Comparison of ENCODE assay signal across 8 cellular contexts in the genomic region with DNA sequence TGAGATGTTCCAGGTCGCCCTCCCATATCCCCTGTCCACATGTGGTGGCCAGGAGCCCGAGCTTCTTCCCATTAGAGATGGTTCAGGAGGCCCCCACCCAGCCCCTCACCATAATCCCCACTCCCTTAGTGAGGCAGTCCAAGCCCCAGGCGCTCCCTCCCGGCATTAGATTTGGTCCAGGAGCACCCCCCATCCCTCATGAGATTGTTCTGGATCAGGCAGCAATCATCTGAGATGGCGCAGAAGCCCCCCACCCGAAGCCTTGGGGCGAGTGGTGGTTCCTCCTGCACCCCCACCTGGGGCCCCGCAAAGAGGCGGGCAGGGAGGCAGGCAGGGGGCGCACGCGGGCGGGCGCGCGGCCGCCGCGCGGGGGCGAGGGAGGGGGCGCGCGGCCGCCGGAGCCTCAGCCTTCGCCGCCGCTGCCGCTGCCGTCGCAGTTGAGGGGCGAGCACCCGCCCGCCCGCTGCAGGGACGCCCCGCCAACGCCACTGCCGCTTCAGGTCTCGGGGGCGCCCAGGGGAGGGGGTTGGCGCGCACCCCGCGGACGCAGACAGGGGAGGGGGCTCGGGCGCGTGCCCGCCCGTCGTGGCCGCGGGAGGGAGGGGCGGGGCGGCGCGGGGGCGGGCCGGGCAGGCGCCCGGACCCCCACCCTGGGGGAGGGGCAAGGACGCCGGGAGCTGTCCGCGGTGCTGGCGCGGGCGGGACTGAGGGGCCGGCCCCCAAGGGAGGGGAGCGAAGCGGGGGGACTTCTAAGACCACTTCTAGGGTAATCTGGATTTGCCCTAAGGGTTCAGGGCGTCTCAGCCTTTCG. TPM values are rescaled to one million over a fixed set of nuclear protein-coding genes. Genes with fewer than 3 reads are reported as not detected.
DNase-seq lines count a peak whose midpoint lies in the region; ATAC-seq, FAIRE-seq and TF ChIP-seq lines count a peak whose summit lies in the region.

No MANE protein-coding gene starts in this region.

- CTCF ChIA-PET in GM12878 (lab: Yijun Ruan, JAX), result interaction anchor here (0.6 to 1.7 kb wide), 2 partner anchors 40 to 108 kb away, joined by 3 to 6 read pairs; no protein-coding TSS in a partner anchor

- POLR2A ChIA-PET in GM12878 (lab: Charles Lee), result no interaction called here

- H3K27ac ChIP-seq in GM12878 (ENCODE audit: control insufficient read depth, insufficient read depth), result no peak overlapping the region

- 31% methylated on average over 13 of the region's 75 CpGs for WGBS in GM12878 (ENCODE audit: insufficient coverage, insufficient replicate concordance, low lambda C conversion rate, missing lambda C conversion rate)

- no peak for TF ChIP-seq POLR2A in GM12878 (IDR thresholded peaks at IDR 0.05; ENCODE audit: low read depth, low read length)

- intact Hi-C loops in GM12878 (cut with micrococcal nuclease; ENCODE audit: unreplicated experiment), result no loop called here

- no peak for TF ChIP-seq EP300 in GM12878 (IDR thresholded peaks at IDR 0.05; ENCODE audit: borderline replicate concordance in 1 of 2, control insufficient read depth in 1 of 2, low read depth in 2 of 2, low read length in 2 of 2)

- H2AFZ ChIP-seq in GM12878 (ENCODE audit: control insufficient read depth, low read depth, low read length), result no peak overlapping the region

- no peak for ATAC-seq in GM12878
- no peak for ATAC-seq in GM19328 (IDR thresholded peaks at IDR 0.05; ENCODE audit: unreplicated experiment)
- ATAC-seq in GM21515 (IDR thresholded peaks at IDR 0.05; ENCODE audit: unreplicated experiment), result no peak
- no peak for ATAC-seq in esophagus mucosa

- DNase-seq in NCI-H1417 (lab: John Stamatoyannopoulos, UW), result peak; percentile 16 to 59 (median 38)
- no peak for DNase-seq in NCI-H1417 treated with DMSO at 0.1 percent for 48 hours (lab: John Stamatoyannopoulos, UW)
- peak; percentile 12 for DNase-seq in NCI-H510A treated with DMSO at 0.1 percent for 48 hours (lab: John Stamatoyannopoulos, UW)
- DNase-seq in GM12878 (ENCODE audit: low read depth, low spot score), result no peak

- H3K9me3 ChIP-seq in GM12878 (replicated peaks; ENCODE audit: control insufficient read depth, insufficient read depth, low read length), result no peaks in the 10 kb centered on the region; the same call in 2 of the 3 replicates
- H3K9me3 ChIP-seq in mucosa of stomach (ENCODE audit: control insufficient read depth, low read length), result no peaks in the 10 kb centered on the region

- RAD21 ChIA-PET in GM12878 (lab: Charles Lee; ENCODE audit: unreplicated experiment), result no interaction called here

- H3K9ac ChIP-seq in GM12878 (ENCODE audit: control insufficient read depth, insufficient read depth, low read length) (no peak overlapping the region), mucosa of stomach (ENCODE audit: low read length) (peak overlapping the region; percentile 15)

- H3K4me1 ChIP-seq in GM12878 (ENCODE audit: control insufficient read depth, insufficient read depth, low read length), result peaks cover 3% of the 10 kb centered on the region
- H3K4me1 ChIP-seq in mucosa of stomach (ENCODE audit: control insufficient read depth, insufficient read depth, low read length), result peaks cover 16% of the 10 kb centered on the region

- TF ChIP-seq CTCF in GM12878 (IDR thresholded peaks at IDR 0.05 in 2 of 3, conservative IDR thresholded peaks at IDR 0.05 in 1 of 3; ENCODE audit: control insufficient read depth in 2 of 3, extremely low read depth in 1 of 3, insufficient read depth in 1 of 3, low read depth in 3 of 3, low read length in 3 of 3), result peak in 2 of 3 experiments; percentile 7 to 22; a peak in 1 of 6 replicates

- FAIRE-seq in GM12878 (lab: Jason Lieb, UNC), result no peak

- H3K36me3 ChIP-seq in GM12878 (ENCODE audit: control insufficient read depth in 2 of 2, insufficient read depth in 2 of 2, low read length in 1 of 2) (no peaks in the 10 kb centered on the region), mucosa of stomach (ENCODE audit: control insufficient read depth, insufficient read depth, low read length) (no peaks in the 10 kb centered on the region)

- no peaks in the 10 kb centered on the region for H4K20me1 ChIP-seq in GM12878 (ENCODE audit: control insufficient read depth, insufficient read depth)

- TF ChIP-seq RAD21 in GM12878 (IDR thresholded peaks at IDR 0.05; ENCODE audit: insufficient read depth, low read depth, low read length), result no peak

- H3K79me2 ChIP-seq in GM12878 (ENCODE audit: control insufficient read depth, insufficient read depth, low read length), result no peaks in the 10 kb centered on the region

- SMC1A ChIA-PET in GM12878 (lab: Charles Lee; ENCODE audit: uncharacterized antibody, unreplicated experiment), result no interaction called here

- no peak overlapping the region for H3K4me2 ChIP-seq in GM12878 (ENCODE audit: control insufficient read depth, insufficient read depth)

- H3K27me3 ChIP-seq in GM12878 (replicated peaks in 1 of 2; ENCODE audit: control insufficient read depth in 2 of 2, insufficient read depth in 2 of 2, low read length in 1 of 2) (no peaks in the 10 kb centered on the region; a peak in 1 of 4 replicates), mucosa of stomach (ENCODE audit: control insufficient read depth, insufficient read depth, low read length) (peaks cover 6% of the 10 kb centered on the region)

- BruUV-seq in GM12878 (replicated peaks; lab: Mats Ljungman, UMichigan), result no TSS peak

- H3K4me3 ChIP-seq in GM12878, result no peak overlapping the region
- no peak overlapping the region for H3K4me3 ChIP-seq in mucosa of stomach (ENCODE audit: low read length)

- in situ Hi-C loops in GM12878 (cut with MboI), result no loop called here

TF ChIP-seq in GM12878, 131 proteins besides CTCF, POLR2A, EP300 and RAD21 (continues in another document):
- TF ChIP-seq ETV6 (conservative IDR thresholded peaks at IDR 0.05 in 1 of 2, IDR thresholded peaks at IDR 0.05 in 1 of 2; ENCODE audit: borderline replicate concordance in 1 of 2, low read depth in 1 of 2), result no peak
- peak in 1 of 2 experiments; percentile 41; a peak in 1 of 3 replicates for TF ChIP-seq EGR1 (IDR thresholded peaks at IDR 0.05; ENCODE audit: borderline replicate concordance in 1 of 2, low read depth in 2 of 2, low read length in 2 of 2)
- TF ChIP-seq HDAC6 (IDR thresholded peaks at IDR 0.05; ENCODE audit: unreplicated experiment), result no peak
- no peak for TF ChIP-seq CBFB (IDR thresholded peaks at IDR 0.05; ENCODE audit: low read depth)
- TF ChIP-seq, protein P1, sequence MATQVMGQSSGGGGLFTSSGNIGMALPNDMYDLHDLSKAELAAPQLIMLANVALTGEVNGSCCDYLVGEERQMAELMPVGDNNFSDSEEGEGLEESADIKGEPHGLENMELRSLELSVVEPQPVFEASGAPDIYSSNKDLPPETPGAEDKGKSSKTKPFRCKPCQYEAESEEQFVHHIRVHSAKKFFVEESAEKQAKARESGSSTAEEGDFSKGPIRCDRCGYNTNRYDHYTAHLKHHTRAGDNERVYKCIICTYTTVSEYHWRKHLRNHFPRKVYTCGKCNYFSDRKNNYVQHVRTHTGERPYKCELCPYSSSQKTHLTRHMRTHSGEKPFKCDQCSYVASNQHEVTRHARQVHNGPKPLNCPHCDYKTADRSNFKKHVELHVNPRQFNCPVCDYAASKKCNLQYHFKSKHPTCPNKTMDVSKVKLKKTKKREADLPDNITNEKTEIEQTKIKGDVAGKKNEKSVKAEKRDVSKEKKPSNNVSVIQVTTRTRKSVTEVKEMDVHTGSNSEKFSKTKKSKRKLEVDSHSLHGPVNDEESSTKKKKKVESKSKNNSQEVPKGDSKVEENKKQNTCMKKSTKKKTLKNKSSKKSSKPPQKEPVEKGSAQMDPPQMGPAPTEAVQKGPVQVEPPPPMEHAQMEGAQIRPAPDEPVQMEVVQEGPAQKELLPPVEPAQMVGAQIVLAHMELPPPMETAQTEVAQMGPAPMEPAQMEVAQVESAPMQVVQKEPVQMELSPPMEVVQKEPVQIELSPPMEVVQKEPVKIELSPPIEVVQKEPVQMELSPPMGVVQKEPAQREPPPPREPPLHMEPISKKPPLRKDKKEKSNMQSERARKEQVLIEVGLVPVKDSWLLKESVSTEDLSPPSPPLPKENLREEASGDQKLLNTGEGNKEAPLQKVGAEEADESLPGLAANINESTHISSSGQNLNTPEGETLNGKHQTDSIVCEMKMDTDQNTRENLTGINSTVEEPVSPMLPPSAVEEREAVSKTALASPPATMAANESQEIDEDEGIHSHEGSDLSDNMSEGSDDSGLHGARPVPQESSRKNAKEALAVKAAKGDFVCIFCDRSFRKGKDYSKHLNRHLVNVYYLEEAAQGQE (IDR thresholded peaks at IDR 0.05; ENCODE audit: low read depth, low read length), result peak; percentile 78
- TF ChIP-seq CHD4 (IDR thresholded peaks at IDR 0.05), result no peak

RNA-seq across cellular contexts. Expression of a gene that starts 46.4 kb away (rescaled TPM):
- 26.1 and 35.1 TPM in 2 replicates for total RNA-seq in GM12878 (2013; cell fraction: nucleolus; rRNA removed)
- total RNA-seq in GM12878 (2014; rRNA removed), result 60.8 and 79.0 TPM in 2 replicates
- total RNA-seq in GM12878 (2014; rRNA removed; fragmentation: Illumina TruSeq; extraction: Trizol), result 22.9 and 26.0 TPM in 2 replicates
- total RNA-seq in GM12878 (2021), result 111 and 115 TPM in 2 replicates
- 43.8 TPM for polyA plus RNA-seq in GM12878 (2011; ENCODE audit: low read depth)
- polyA plus RNA-seq in GM12878 (2011; rRNA removed), result 17.5 and 38.8 TPM in 2 replicates
- 59.2 and 80.0 TPM in 2 replicates for polyA plus RNA-seq in GM12878 (2011; cell fraction: cytosol; rRNA removed)
- polyA plus RNA-seq in GM12878 (2011; cell fraction: nucleus; rRNA removed), result 155 and 167 TPM in 2 replicates
- 84.1 and 89.2 TPM in 2 replicates for polyA plus RNA-seq in GM12878 (2012)
- polyA plus RNA-seq in GM12878 (2014; fragmentation: Illumina TruSeq; extraction: Trizol), result 30.6 and 55.0 TPM in 2 replicates
- 10 to 100 TPM in 1 of 2 experiments, 1 to 10 TPM in 1; 2.3 to 15.1 TPM for polyA plus RNA-seq in GM12878 (2014; fragmentation: Nextera tagmentation; extraction: Ambion mirVana)
- 96.3 and 111 TPM in 2 replicates for polyA plus RNA-seq in GM12878 (2014; rRNA removed)
- 100 to 1,000 TPM; 112 to 123 TPM for polyA plus RNA-seq in GM12878 (2016; fragmentation: Nextera tagmentation; extraction: Ambion mirVana)
- polyA minus RNA-seq in GM12878 (2011; rRNA and poly(A)+ RNA removed), result 47.3 and 87.5 TPM in 2 replicates
- polyA minus RNA-seq in GM12878 (2011; cell fraction: cytosol; rRNA and poly(A)+ RNA removed), result 89.1 and 95.6 TPM in 2 replicates
- polyA minus RNA-seq in GM12878 (2011; cell fraction: nucleus; rRNA and poly(A)+ RNA removed), result 33.5 and 51.2 TPM in 2 replicates
- 42.8 TPM for total RNA-seq in esophagus mucosa

Comparison
In these comparisons a context has a peak if more than half of its experiments do, and no peak if none do; other contexts are left out.
1. DNase-seq: peak in NCI-H1417 (3 of 3) and NCI-H510A treated with DMSO at 0.1 percent for 48 hours (single experiment); none in NCI-H1417 treated with DMSO at 0.1 percent for 48 hours (single experiment) and GM12878 (single experiment).